Comparison of ENCODE assay signal across 14 cellular contexts in the genomic region with DNA sequence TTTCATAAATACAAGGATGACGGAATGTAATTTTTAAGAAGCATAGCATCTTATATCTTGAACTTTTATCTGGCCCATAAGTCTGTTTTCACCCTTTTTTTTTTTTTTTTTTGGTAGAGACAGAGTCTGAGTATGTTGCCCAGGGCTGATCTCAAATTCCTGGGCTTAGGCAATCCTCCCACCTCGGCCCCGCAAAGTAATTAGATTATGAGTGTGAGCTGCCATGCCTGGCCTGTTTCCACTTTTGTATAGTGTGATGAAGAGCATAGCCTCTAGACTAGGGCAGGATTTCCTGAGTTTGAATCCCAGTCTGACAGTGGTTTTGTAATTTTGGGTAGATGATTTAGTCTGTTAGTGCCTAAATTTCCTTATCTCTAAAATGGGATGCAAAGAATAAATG. TPM values are rescaled to one million over a fixed set of nuclear protein-coding genes. Genes with fewer than 3 reads are reported as not detected.
A peak's percentile ranks its signal among the peaks of the same experiment; 100 is the strongest.
DNase-seq lines count a peak whose midpoint lies in the region; ATAC-seq and TF ChIP-seq lines count a peak whose summit lies in the region.
"Had no signal": no experiment of that assay in that cellular context is flagged by ENCODE, and none has a peak within 500 bp of the region (broad histone marks: within the 10 kb centered on the region; RNA-seq: fewer than 3 reads in every experiment).

No MANE protein-coding gene starts in this region.

- peak overlapping the region; percentile 57 for H3K4me3 Mint-ChIP-seq in natural killer cell

- no peaks in the 10 kb centered on the region for H3K27me3 Mint-ChIP-seq in natural killer cell (ENCODE audit: low read depth in 2 of 2)

- peak; percentile 62 for DNase-seq in EH (ENCODE audit: low read depth)
- DNase-seq in NCI-H82 (lab: John Stamatoyannopoulos, UW), result peak; percentile 87
- DNase-seq in choroid plexus epithelial cell (ENCODE audit: low read depth), result peak; percentile 30
- DNase-seq in natural killer cell, result no peak
- DNase-seq in NOMO-1 (lab: John Stamatoyannopoulos, UW; ENCODE audit: unreplicated experiment in 2 of 2), result no peak
- no peak for DNase-seq in NCI-H1417 treated with DMSO at 0.1 percent for 48 hours (lab: John Stamatoyannopoulos, UW)
- DNase-seq: activated CD8-positive, alpha-beta memory T cell treated with anti-CD3 and anti-CD28 coated beads, Interleukin-2, amount 50 U/mL, for 4 hours; adrenal gland; left colon; NCI-H1436; substantia nigra had no signal

- intact Hi-C loops in natural killer cell (cut with micrococcal nuclease), result loop anchor here (2.0 kb wide), 1 partner anchor 15 kb away; no protein-coding TSS in a partner anchor

- TF ChIP-seq CTCF in choroid plexus epithelial cell (conservative IDR thresholded peaks at IDR 0.05; ENCODE audit: low read depth, low read length), result no peak
- no peak for TF ChIP-seq CTCF in natural killer cell (IDR thresholded peaks at IDR 0.05)

- no peak for ATAC-seq in natural killer cell
- no peak for ATAC-seq in HG03565 (IDR thresholded peaks at IDR 0.05; ENCODE audit: unreplicated experiment)
- ATAC-seq: left colon had no signal

- H3K9me3 Mint-ChIP-seq in natural killer cell, result no peaks in the 10 kb centered on the region

- H3K36me3 Mint-ChIP-seq in natural killer cell, result no peaks in the 10 kb centered on the region

- peaks cover 74 to 80% of the 10 kb centered on the region in 2 donors for H3K4me1 Mint-ChIP-seq in natural killer cell

- H3K27ac Mint-ChIP-seq in natural killer cell, result peak overlapping the region; percentile 71 to 96

- no peak overlapping the region for H3K4me3 ChIP-seq in choroid plexus epithelial cell (ENCODE audit: low read depth, low read length)
- H3K4me3 ChIP-seq: adrenal gland, SJCRH30, skin epidermis had no signal

RNA-seq across cellular contexts. Expression of a gene that starts 11.0 kb away (rescaled TPM):
- 100 to 1,000 TPM in 2 of 3 donors, 10 to 100 TPM in 1; 98.3 to 104 (median 100) TPM for total RNA-seq in natural killer cell

Comparison
In these comparisons a context has a peak if more than half of its experiments do, and no peak if none do; other contexts are left out.
1. DNase-seq: peak in EH (single experiment), NCI-H82 (single experiment) and choroid plexus epithelial cell (single experiment); none in natural killer cell (single experiment), NOMO-1 (0 of 2) and NCI-H1417 treated with DMSO at 0.1 percent for 48 hours (single experiment).